13 cellular contexts compared by ENCODE assay signal in genomic region chr7:30815016-30815854, GRCh38. TPM values are rescaled to one million over a fixed set of nuclear protein-coding genes. Genes with fewer than 3 reads are reported as not detected.
DNase-seq lines count a peak whose midpoint lies in the region; ATAC-seq and TF ChIP-seq lines count a peak whose summit lies in the region.
"Had no signal": no experiment of that assay in that cellular context is flagged by ENCODE, and none has a peak within 500 bp of the region (broad histone marks: within the 10 kb centered on the region; RNA-seq: fewer than 3 reads in every experiment).

No MANE protein-coding gene starts in this region.

- H3K27me3 ChIP-seq in heart right ventricle (no peaks in the 10 kb centered on the region), prostate gland (replicated peaks; ENCODE audit: insufficient read depth) (no peaks in the 10 kb centered on the region), vagina (no peaks in the 10 kb centered on the region)
- H3K27me3 ChIP-seq: hepatocyte had no signal

- DNase-seq in Right ventricle myocardium inferior (ENCODE audit: missing footprints) (peak; percentile 72), cardiac septum (ENCODE audit: low spot score) (no peak), heart right ventricle (peak in 1 of 2 donors; percentile 25), prostate gland (ENCODE audit: low spot score) (no peak), vagina (ENCODE audit: extremely low spot score in 2 of 2) (peak in 1 of 2 donors; percentile 79), midbrain (lab: John Stamatoyannopoulos, UW) (no peak)
- DNase-seq in effector CD4-positive, alpha-beta T cell = no peak
- DNase-seq: activated naive CD4-positive, alpha-beta T cell treated with anti-CD3 and anti-CD28 coated beads, Interleukin-2, amount 50 U/mL, for 16 hours; dermis blood vessel endothelial cell; NCI-H2081 treated with DMSO at 0.1 percent for 48 hours; stimulated activated naive CD4-positive, alpha-beta T cell had no signal

- H3K36me3 ChIP-seq in heart right ventricle (peaks cover 0 to 6% (median 0%) of the 10 kb centered on the region in 9 donors), prostate gland (no peaks in the 10 kb centered on the region), vagina (no peaks in the 10 kb centered on the region)

- H3K9me3 ChIP-seq in heart right ventricle (no peaks in the 10 kb centered on the region), prostate gland (no peaks in the 10 kb centered on the region), vagina (no peaks in the 10 kb centered on the region)

- H3K4me3 ChIP-seq in heart right ventricle (no peak overlapping the region), prostate gland (no peak overlapping the region), vagina (no peak overlapping the region)
- H3K4me3 ChIP-seq: hepatocyte had no signal

- H3K27ac ChIP-seq in heart right ventricle (peak overlapping the region; percentile 66 to 91 (median 81)), prostate gland (peak overlapping the region; percentile 59 to 64), vagina (peak overlapping the region; percentile 79)
- H3K27ac ChIP-seq: hepatocyte had no signal

- TF ChIP-seq POLR2A in prostate gland (IDR thresholded peaks at IDR 0.05) (no peak), vagina (IDR thresholded peaks at IDR 0.05) (no peak)

- intact Hi-C loops in Right ventricle myocardium inferior (cut with DNase I) (loop anchor here (5.0 kb wide), 1 partner anchor 102 kb away; no protein-coding TSS in a partner anchor), cardiac septum (cut with DNase I) (no loop called here), heart right ventricle (cut with DNase I) (loop anchor here in 3 of 10 donors (5.0 to 10.0 kb wide), 4 partner anchors 50 to 102 kb away; partner anchors contain the start of gene AQP1 (in 2 of the 3)), prostate gland (cut with DNase I) (no loop called here), vagina (cut with DNase I) (no loop called here)

- peaks cover 11 to 58% (median 47%) of the 10 kb centered on the region in 9 donors for H3K4me1 ChIP-seq in heart right ventricle
- H3K4me1 ChIP-seq in prostate gland (replicated peaks) = no peaks in the 10 kb centered on the region
- peaks cover 36% of the 10 kb centered on the region for H3K4me1 ChIP-seq in vagina

- peak; percentile 75 for ATAC-seq in Right ventricle myocardium inferior
- ATAC-seq in heart right ventricle = peak; percentile 5 to 78 (median 24)
- ATAC-seq in GM21390 (IDR thresholded peaks at IDR 0.05; ENCODE audit: unreplicated experiment) = no peak

- TF ChIP-seq CTCF in heart right ventricle (IDR thresholded peaks at IDR 0.05) (no peak), prostate gland (IDR thresholded peaks at IDR 0.05) (no peak), vagina (IDR thresholded peaks at IDR 0.05) (no peak)

- WGBS in heart right ventricle, 2 donors = 67 to 74% methylated on average over 5 of the region's 5 CpGs
- 56% methylated on average over 5 of the region's 5 CpGs for WGBS in prostate gland

RNA-seq across cellular contexts. Expression of gene MINDY4, which starts 44.0 kb away (rescaled TPM):
- total RNA-seq in Right ventricle myocardium inferior (3.5 TPM), cardiac septum (2.1 TPM), heart right ventricle (1 to 10 TPM; 2.1 to 5.4 (median 3.2) TPM), prostate gland (10 to 100 TPM in 1 of 2 donors, 1 to 10 TPM in 1; 8.1 to 31.9 TPM), vagina (10.3 TPM)
- 1 to 10 TPM; 1.9 to 2.4 TPM for polyA plus RNA-seq in heart right ventricle
